Comparison of ENCODE assay signal across 8 cellular contexts in genomic region chr3:32239638-32240550, GRCh38. TPM values are rescaled to one million over a fixed set of nuclear protein-coding genes. Genes with fewer than 3 reads are reported as not detected.
DNase-seq lines count a peak whose midpoint lies in the region; ATAC-seq and TF ChIP-seq lines count a peak whose summit lies in the region.

No MANE protein-coding gene starts in this region.

- no peak overlapping the region for H3K27ac Mint-ChIP-seq in WTC11
- no peak overlapping the region for H3K27ac Mint-ChIP-seq in natural killer cell treated with Interleukin-12 subunit alpha and Interleukin-12 subunit beta and Interleukin-15 and Interleukin-18, amount 100 ng/mL, for 72 hours

- H3K27me3 Mint-ChIP-seq in WTC11 (ENCODE audit: low read depth): peaks cover 49% of the 10 kb centered on the region
- H3K27me3 Mint-ChIP-seq in natural killer cell treated with Interleukin-12 subunit alpha and Interleukin-12 subunit beta and Interleukin-15 and Interleukin-18, amount 100 ng/mL, for 72 hours: peaks cover 22 to 25% of the 10 kb centered on the region in 2 donors

- peaks cover 16% of the 10 kb centered on the region for H3K9me3 Mint-ChIP-seq in WTC11
- H3K9me3 Mint-ChIP-seq in natural killer cell treated with Interleukin-12 subunit alpha and Interleukin-12 subunit beta and Interleukin-15 and Interleukin-18, amount 100 ng/mL, for 72 hours: no peaks in the 10 kb centered on the region

- peak overlapping the region; percentile 80 for H3K4me3 Mint-ChIP-seq in WTC11
- peak overlapping the region; percentile 66 for H3K4me3 Mint-ChIP-seq in natural killer cell treated with Interleukin-12 subunit alpha and Interleukin-12 subunit beta and Interleukin-15 and Interleukin-18, amount 100 ng/mL, for 72 hours

- peaks cover 22% of the 10 kb centered on the region for H3K4me1 Mint-ChIP-seq in WTC11
- H3K4me1 Mint-ChIP-seq in natural killer cell treated with Interleukin-12 subunit alpha and Interleukin-12 subunit beta and Interleukin-15 and Interleukin-18, amount 100 ng/mL, for 72 hours (ENCODE audit: low read depth in 2 of 2): peaks cover 9 to 11% of the 10 kb centered on the region in 2 donors

- DNase-seq in NCI-H2081 (lab: John Stamatoyannopoulos, UW) (peak; percentile 34 to 58), NCI-H2081 treated with DMSO at 0.1 percent for 48 hours (lab: John Stamatoyannopoulos, UW) (no peak), M059J (ENCODE audit: low read depth) (peak; percentile 38), WTC11 (ENCODE audit: low spot score) (peak; percentile 46), dermis microvascular lymphatic vessel endothelial cell (ENCODE audit: low read depth in 2 of 2) (peak; percentile 15 to 65)
- no peak for DNase-seq in natural killer cell treated with Interleukin-12 subunit alpha and Interleukin-12 subunit beta and Interleukin-15 and Interleukin-18, amount 100 ng/mL, for 72 hours (ENCODE audit: low spot score)

- POLR2A ChIA-PET in WTC11 (lab: Charles Lee): no interaction called here

- CTCF ChIA-PET in WTC11 (lab: Charles Lee): interaction anchor here (0.6 to 3.1 kb wide), 31 partner anchors 8 to 417 kb away, joined by 3 to 11 read pairs (median 4); no protein-coding TSS in a partner anchor

- TF ChIP-seq CTCF in WTC11 (IDR thresholded peaks at IDR 0.05): 0 out of 2 replicates have a peak, but pooled peaks have one; percentile 26

- ATAC-seq in WTC11 (peak; percentile 41), HG03135 (IDR thresholded peaks at IDR 0.05; ENCODE audit: unreplicated experiment) (no peak), GM21576 (IDR thresholded peaks at IDR 0.05; ENCODE audit: unreplicated experiment) (no peak)
- ATAC-seq in natural killer cell treated with Interleukin-12 subunit alpha and Interleukin-12 subunit beta and Interleukin-15 and Interleukin-18, amount 100 ng/mL, for 72 hours: no peak

- H3K36me3 Mint-ChIP-seq in WTC11: peaks cover 21% of the 10 kb centered on the region
- no peaks in the 10 kb centered on the region for H3K36me3 Mint-ChIP-seq in natural killer cell treated with Interleukin-12 subunit alpha and Interleukin-12 subunit beta and Interleukin-15 and Interleukin-18, amount 100 ng/mL, for 72 hours

TF ChIP-seq in WTC11, 78 proteins besides CTCF, POLR2A, EP300 and RAD21:
- TF ChIP-seq ZNF232 (CRISPR knock-in tag; IDR thresholded peaks at IDR 0.05) (no peak), USF2 (CRISPR knock-in tag; IDR thresholded peaks at IDR 0.05) (peak; percentile 19; the same call in 1 of the 2 replicates), ZNF138 (CRISPR knock-in tag; conservative IDR thresholded peaks at IDR 0.05) (no peak), E2F4 (CRISPR knock-in tag; IDR thresholded peaks at IDR 0.05; ENCODE audit: borderline replicate concordance, low read depth) (no peak), ZNF423 (CRISPR knock-in tag; IDR thresholded peaks at IDR 0.05) (no peak)
TF ChIP-seq in WTC11: peak in this region for 1.

RNA-seq across cellular contexts. Expression of gene CMTM8, which starts 1.4 kb away (rescaled TPM):
- 3.7 and 4.6 TPM in 2 replicates for total RNA-seq in M059J (2014; rRNA removed; shearing (Covaris generic))
- 9.0 to 11.2 TPM (median 9.1 TPM) in 3 replicates for total RNA-seq in WTC11 (2021)
- 1.7 and 2.9 TPM in 2 replicates for total RNA-seq in dermis microvascular lymphatic vessel endothelial cell
- under 1 TPM; 0.36 to 0.48 TPM for total RNA-seq in natural killer cell treated with Interleukin-12 subunit alpha and Interleukin-12 subunit beta and Interleukin-15 and Interleukin-18, amount 100 ng/mL, for 72 hours

Comparison
In these comparisons a context has a peak if more than half of its experiments do, and no peak if none do; other contexts are left out.
1. DNase-seq: peak in NCI-H2081 (2 of 2), M059J (single experiment), WTC11 (single experiment) and dermis microvascular lymphatic vessel endothelial cell (2 of 2); none in NCI-H2081 treated with DMSO at 0.1 percent for 48 hours (single experiment) and natural killer cell treated with Interleukin-12 subunit alpha and Interleukin-12 subunit beta and Interleukin-15 and Interleukin-18, amount 100 ng/mL, for 72 hours (single experiment).